18 cellular contexts compared by ENCODE assay signal in genomic region chr11:34190192-34191139, GRCh38.
"Had no signal": no experiment of that assay in that cellular context is flagged by ENCODE, and none has a peak within 500 bp of the region (broad histone marks: within the 10 kb centered on the region; RNA-seq: fewer than 3 reads in every experiment).

No MANE protein-coding gene starts in this region.

- DNase-seq: activated CD4-positive, alpha-beta T cell treated with anti-CD3 and anti-CD28 coated beads, Interleukin-2, amount 10 ng/mL, durations not matched to agents 24 days and 14 days; activated CD8-positive, alpha-beta memory T cell treated with anti-CD3 and anti-CD28 coated beads for 24 hours; activated CD8-positive, alpha-beta memory T cell treated with anti-CD3 and anti-CD28 coated beads, Interleukin-2, amount 50 U/mL, for 48 hours; activated gamma-delta T cell; effector CD4-positive, alpha-beta T cell; heart right ventricle; immature natural killer cell; mesendoderm; naive thymus-derived CD4-positive, alpha-beta T cell; right lobe of liver; stimulated activated CD4-positive, alpha-beta T cell treated with anti-CD3 and anti-CD28 coated beads, Interleukin-4, amount 100 ng/mL, for 24 hours; testis had no signal

- H3K36me3 ChIP-seq: right lobe of liver had no signal

- H3K27me3 ChIP-seq: gastroesophageal sphincter, heart right ventricle, right lobe of liver, testis had no signal

- H3K4me3 ChIP-seq: gastroesophageal sphincter, heart right ventricle, right lobe of liver, smooth muscle cell, testis had no signal

- ATAC-seq: esophagus mucosa; gastroesophageal sphincter; heart right ventricle; naive thymus-derived CD4-positive, alpha-beta T cell; right lobe of liver; stimulated activated memory B cell treated with anti-CD40 and anti-IgM and Interleukin-4, amounts not matched to agents 10 μg/mL and 1 μg/mL and 100 μg/mL, for 72 hours had no signal

- H3K4me2 ChIP-seq: smooth muscle cell had no signal

- H3K27ac ChIP-seq: gastroesophageal sphincter, heart right ventricle, right lobe of liver, testis, WERI-Rb-1 had no signal

- FAIRE-seq: bronchial epithelial cell had no signal

- H3K9me3 ChIP-seq: gastroesophageal sphincter, heart right ventricle, right lobe of liver, testis had no signal
